19 cellular contexts compared by ENCODE assay signal in genomic region chr12:115380509-115381120, GRCh38.
A peak's percentile ranks its signal among the peaks of the same experiment; 100 is the strongest.
DNase-seq lines count a peak whose midpoint lies in the region; ATAC-seq and TF ChIP-seq lines count a peak whose summit lies in the region.
"Had no signal": no experiment of that assay in that cellular context is flagged by ENCODE, and none has a peak within 500 bp of the region (broad histone marks: within the 10 kb centered on the region; RNA-seq: fewer than 3 reads in every experiment).

No MANE protein-coding gene starts in this region.

- H3K4me3 ChIP-seq in epithelial cell of esophagus (ENCODE audit: low read length): no peak overlapping the region
- H3K4me3 ChIP-seq: SJSA1 had no signal

- DNase-seq in SIG-M5 treated with dmso at 0.1 percent for 504 hours (lab: John Stamatoyannopoulos, UW; ENCODE audit: unreplicated experiment) (peak; percentile 60), SIG-M5 (lab: John Stamatoyannopoulos, UW) (no peak), NOMO-1 treated with dmso at 0.1 percent for 144 hours (lab: John Stamatoyannopoulos, UW; ENCODE audit: unreplicated experiment) (peak; percentile 53), epithelial cell of esophagus (ENCODE audit: low read depth) (peak; percentile 28), hypothalamus (lab: John Stamatoyannopoulos, UW) (no peak), NCI-H774 (lab: John Stamatoyannopoulos, UW) (no peak), H4 (ENCODE audit: low spot score) (no peak)
- DNase-seq: 8988T; BE2C; CD8-positive, alpha-beta T cell; DMS79 treated with DMSO at 0.1 percent for 48 hours; H7; IMR-90; Kasumi-1; MM.1S; NCI-H1417 treated with DMSO at 0.1 percent for 48 hours; NCI-H1930 had no signal

- TF ChIP-seq CTCF in epithelial cell of esophagus (IDR thresholded peaks at IDR 0.05; ENCODE audit: insufficient read depth, low read depth, low read length, missing control alignments): no peak

- no peak for ATAC-seq in GM18519 (IDR thresholded peaks at IDR 0.05; ENCODE audit: low FRiP score, unreplicated experiment)
- ATAC-seq: CD8-positive, alpha-beta T cell had no signal

Comparison
In these comparisons a context has a peak if more than half of its experiments do, and no peak if none do; other contexts are left out.
1. DNase-seq: peak in SIG-M5 treated with dmso at 0.1 percent for 504 hours (single experiment), NOMO-1 treated with dmso at 0.1 percent for 144 hours (single experiment) and epithelial cell of esophagus (single experiment); none in SIG-M5 (single experiment), hypothalamus (0 of 51), NCI-H774 (single experiment) and H4 (single experiment).